In the genomic region with DNA sequence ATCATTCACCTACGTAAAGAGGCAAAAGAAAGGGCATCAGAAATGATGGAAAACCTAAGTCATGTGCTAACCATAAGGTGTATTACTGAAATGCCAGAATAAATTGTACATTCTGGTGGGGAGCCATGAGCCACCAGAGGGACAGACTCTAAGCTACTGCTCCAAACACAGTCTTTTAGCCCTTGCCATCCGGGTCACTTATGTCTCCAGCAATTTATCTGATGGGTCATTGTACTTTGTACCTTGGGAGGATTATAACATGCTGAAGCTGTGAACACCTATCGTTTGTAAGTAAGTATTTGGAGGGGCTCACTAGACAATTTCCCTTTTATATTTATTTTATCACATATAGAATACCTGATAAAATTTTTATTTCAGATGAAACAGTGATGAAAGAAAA, we compare ENCODE assay signal across 1 cellular context.
A peak's percentile ranks its signal among the peaks of the same experiment; 100 is the strongest.
TF ChIP-seq lines count a peak whose summit lies in the region.

No MANE protein-coding gene starts in this region.

TF ChIP-seq in liver, 16 proteins besides CTCF, POLR2A, EP300 and RAD21 (continued from another document):
- TF ChIP-seq, protein P1, sequence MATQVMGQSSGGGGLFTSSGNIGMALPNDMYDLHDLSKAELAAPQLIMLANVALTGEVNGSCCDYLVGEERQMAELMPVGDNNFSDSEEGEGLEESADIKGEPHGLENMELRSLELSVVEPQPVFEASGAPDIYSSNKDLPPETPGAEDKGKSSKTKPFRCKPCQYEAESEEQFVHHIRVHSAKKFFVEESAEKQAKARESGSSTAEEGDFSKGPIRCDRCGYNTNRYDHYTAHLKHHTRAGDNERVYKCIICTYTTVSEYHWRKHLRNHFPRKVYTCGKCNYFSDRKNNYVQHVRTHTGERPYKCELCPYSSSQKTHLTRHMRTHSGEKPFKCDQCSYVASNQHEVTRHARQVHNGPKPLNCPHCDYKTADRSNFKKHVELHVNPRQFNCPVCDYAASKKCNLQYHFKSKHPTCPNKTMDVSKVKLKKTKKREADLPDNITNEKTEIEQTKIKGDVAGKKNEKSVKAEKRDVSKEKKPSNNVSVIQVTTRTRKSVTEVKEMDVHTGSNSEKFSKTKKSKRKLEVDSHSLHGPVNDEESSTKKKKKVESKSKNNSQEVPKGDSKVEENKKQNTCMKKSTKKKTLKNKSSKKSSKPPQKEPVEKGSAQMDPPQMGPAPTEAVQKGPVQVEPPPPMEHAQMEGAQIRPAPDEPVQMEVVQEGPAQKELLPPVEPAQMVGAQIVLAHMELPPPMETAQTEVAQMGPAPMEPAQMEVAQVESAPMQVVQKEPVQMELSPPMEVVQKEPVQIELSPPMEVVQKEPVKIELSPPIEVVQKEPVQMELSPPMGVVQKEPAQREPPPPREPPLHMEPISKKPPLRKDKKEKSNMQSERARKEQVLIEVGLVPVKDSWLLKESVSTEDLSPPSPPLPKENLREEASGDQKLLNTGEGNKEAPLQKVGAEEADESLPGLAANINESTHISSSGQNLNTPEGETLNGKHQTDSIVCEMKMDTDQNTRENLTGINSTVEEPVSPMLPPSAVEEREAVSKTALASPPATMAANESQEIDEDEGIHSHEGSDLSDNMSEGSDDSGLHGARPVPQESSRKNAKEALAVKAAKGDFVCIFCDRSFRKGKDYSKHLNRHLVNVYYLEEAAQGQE (IDR thresholded peaks at IDR 0.05), result no peak
- TF ChIP-seq HNF4G (IDR thresholded peaks at IDR 0.05) (peak; percentile 57), ATF3 (IDR thresholded peaks at IDR 0.05) (no peak), FOXA1 (IDR thresholded peaks at IDR 0.05) (no peak), NR2F2 (IDR thresholded peaks at IDR 0.05) (no peak), TAF1 (conservative IDR thresholded peaks at IDR 0.05) (no peak), GABPA (IDR thresholded peaks at IDR 0.05 in 1 of 2, conservative IDR thresholded peaks at IDR 0.05 in 1 of 2) (no peak), YY1 (IDR thresholded peaks at IDR 0.05) (no peak), FOXA2 (IDR thresholded peaks at IDR 0.05) (no peak), SP1 (IDR thresholded peaks at IDR 0.05) (peak; percentile 56), JUND (IDR thresholded peaks at IDR 0.05) (no peak), RXRA (IDR thresholded peaks at IDR 0.05) (peak; percentile 70 to 73)
